ENCODE assay signal across 1 cellular context in the genomic region with DNA sequence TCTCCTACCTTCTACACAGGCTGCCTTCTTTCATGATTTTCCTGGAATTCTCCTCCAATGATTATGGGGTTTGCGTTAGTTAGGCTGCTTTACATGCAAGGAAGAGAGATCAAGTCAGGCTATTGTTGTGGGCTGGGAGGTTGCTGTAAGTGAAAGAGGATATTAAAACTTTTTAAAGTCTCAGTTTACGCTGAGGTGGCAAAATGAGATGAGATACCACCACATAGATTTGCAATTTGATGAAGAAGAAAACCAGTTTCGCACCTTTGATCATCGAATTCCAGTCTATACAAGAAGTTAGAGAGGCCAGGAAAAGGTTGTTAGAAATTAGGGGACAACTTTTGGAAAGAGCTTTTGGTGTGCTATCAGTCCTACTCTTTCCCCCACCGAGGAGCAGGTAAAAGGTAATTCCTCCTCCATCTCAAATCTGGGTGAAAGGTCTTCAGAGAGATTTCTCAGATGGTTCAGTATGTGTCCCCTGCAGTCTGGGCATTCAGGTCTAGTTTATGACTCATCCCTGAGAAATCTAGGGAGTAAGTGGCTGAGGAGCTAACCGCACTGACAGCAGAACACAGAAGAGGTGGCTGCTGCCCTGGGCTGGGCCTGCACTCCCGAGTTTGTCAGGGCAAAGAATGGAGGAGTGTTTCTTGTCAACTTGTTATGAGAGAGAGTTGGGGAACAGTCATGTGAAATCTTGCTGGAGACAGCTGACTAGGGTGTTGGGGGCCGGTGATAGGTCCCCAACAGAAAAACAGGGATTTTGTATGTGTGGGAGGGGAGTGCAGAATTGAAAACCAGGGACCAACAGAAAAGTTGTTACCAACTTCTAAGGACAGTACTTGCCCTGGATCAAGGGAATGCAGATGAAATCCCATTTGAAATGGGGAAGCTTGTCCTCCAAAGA.
TF ChIP-seq lines count a peak whose summit lies in the region.

No MANE protein-coding gene starts in this region.

TF ChIP-seq in IMR-90, 13 proteins besides CTCF, POLR2A, EP300 and RAD21 (continued from another document):
- TF ChIP-seq, protein P1, sequence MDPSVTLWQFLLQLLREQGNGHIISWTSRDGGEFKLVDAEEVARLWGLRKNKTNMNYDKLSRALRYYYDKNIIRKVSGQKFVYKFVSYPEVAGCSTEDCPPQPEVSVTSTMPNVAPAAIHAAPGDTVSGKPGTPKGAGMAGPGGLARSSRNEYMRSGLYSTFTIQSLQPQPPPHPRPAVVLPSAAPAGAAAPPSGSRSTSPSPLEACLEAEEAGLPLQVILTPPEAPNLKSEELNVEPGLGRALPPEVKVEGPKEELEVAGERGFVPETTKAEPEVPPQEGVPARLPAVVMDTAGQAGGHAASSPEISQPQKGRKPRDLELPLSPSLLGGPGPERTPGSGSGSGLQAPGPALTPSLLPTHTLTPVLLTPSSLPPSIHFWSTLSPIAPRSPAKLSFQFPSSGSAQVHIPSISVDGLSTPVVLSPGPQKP (IDR thresholded peaks at IDR 0.05; ENCODE audit: borderline replicate concordance, low read depth, low read length) = no peak
- TF ChIP-seq MAFK (IDR thresholded peaks at IDR 0.05; ENCODE audit: low read depth, low read length) = peak; percentile 94
TF ChIP-seq in IMR-90: peak in this region for 4.
